19 cellular contexts compared by ENCODE assay signal in the genomic region with DNA sequence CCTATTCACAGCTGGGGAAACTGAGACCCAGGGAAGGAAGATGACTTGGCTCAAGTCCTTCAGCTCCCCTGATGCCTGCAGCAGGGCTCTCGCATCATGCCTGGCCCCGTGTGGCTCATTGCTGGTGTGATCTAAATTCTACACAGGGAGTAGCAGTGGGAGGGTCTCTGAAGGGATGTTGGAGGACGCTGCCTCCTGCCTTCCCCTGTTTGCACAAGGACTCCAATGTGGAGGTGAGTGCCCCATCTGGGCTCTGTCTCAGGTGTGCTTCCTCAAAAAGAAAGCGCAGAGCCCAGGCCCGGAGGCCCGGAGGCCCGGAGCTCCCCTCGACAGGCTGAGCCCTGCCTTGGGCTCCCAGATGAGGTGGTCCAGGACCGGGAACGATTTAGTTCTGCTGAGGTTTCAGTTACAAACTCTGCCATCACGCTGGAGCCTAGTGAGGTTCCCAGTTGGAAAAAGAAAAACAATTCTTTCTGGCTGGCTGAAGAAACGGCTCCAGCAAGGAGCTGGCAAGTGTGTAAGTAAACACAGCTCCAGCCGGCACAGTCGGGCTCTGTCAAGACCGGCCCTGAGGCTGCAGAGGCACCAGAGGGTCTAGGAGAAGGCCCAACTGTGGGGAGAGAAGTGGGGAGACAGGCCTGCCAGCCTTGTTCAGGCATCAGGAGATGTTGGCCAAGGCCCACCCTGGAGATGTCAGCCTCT. TPM values are rescaled to one million over a fixed set of nuclear protein-coding genes. Genes with fewer than 3 reads are reported as not detected.
DNase-seq lines count a peak whose midpoint lies in the region; ATAC-seq, FAIRE-seq and TF ChIP-seq lines count a peak whose summit lies in the region.
"Had no signal": no experiment of that assay in that cellular context is flagged by ENCODE, and none has a peak within 500 bp of the region (broad histone marks: within the 10 kb centered on the region; RNA-seq: fewer than 3 reads in every experiment).

No MANE protein-coding gene starts in this region.

- no peak overlapping the region for H2AFZ ChIP-seq in K562 (ENCODE audit: low read depth, low read length)

- ATAC-seq in K562 (no peak; the same call in 2 of the 3 replicates), thoracic aorta (ENCODE audit: insufficient number of reproducible peaks, low FRiP score, low read depth) (no peak), HG02678 (IDR thresholded peaks at IDR 0.05; ENCODE audit: unreplicated experiment) (no peak)
- ATAC-seq: activated naive CD8-positive, alpha-beta T cell treated with anti-CD3 and anti-CD28 coated beads, Interleukin-2, amount 50 U/mL, for 24 hours; left ventricle myocardium superior had no signal

- DNase-seq in HL-60 (ENCODE audit: low read depth in 1 of 2, low spot score in 1 of 2) (no peak), K562 (ENCODE audit: extremely low read depth in 1 of 4, low spot score in 3 of 4) (no peak), thoracic aorta (ENCODE audit: low spot score) (no peak), NCI-H146 treated with DMSO at 0.1 percent for 48 hours (lab: John Stamatoyannopoulos, UW; ENCODE audit: unreplicated experiment) (no peak), AG20443 (ENCODE audit: low spot score) (no peak), OCI-M2 (lab: John Stamatoyannopoulos, UW; ENCODE audit: unreplicated experiment) (no peak)
- DNase-seq: activated naive CD8-positive, alpha-beta T cell treated with anti-CD3 and anti-CD28 coated beads, Interleukin-2, amount 50 U/mL, for 24 hours; BE2C; endodermal cell; left ventricle myocardium superior; MG63; NCI-H2081 treated with DMSO at 0.1 percent for 48 hours; NCI-H526; stimulated activated CD4-positive, alpha-beta T cell treated with anti-CD3 and anti-CD28 coated beads, Interleukin-15, amount 100 ng/mL, for 24 hours; WERI-Rb-1 had no signal

- H3K4me1 ChIP-seq in K562 (replicated peaks in 1 of 2; ENCODE audit: control insufficient read depth in 2 of 2, insufficient read depth in 2 of 2, low read length in 2 of 2), result peaks cover 0 to 8% of the 10 kb centered on the region in 2 experiments; a peak in 1 of 5 replicates
- H3K4me1 ChIP-seq in muscle layer of colon (ENCODE audit: insufficient read depth, low read length), result peaks cover 20% of the 10 kb centered on the region
- H3K4me1 ChIP-seq in thoracic aorta (ENCODE audit: control insufficient read depth in 1 of 2, low read depth in 2 of 2), result peaks cover 14 to 37% of the 10 kb centered on the region in 2 donors
- H3K4me1 ChIP-seq: HAP-1 had no signal

- POLR2A ChIA-PET in K562 (lab: Yijun Ruan, JAX), result interaction anchor here (1.0 to 1.7 kb wide), 2 partner anchors 10 to 12 kb away, joined by 3 to 7 read pairs; no protein-coding TSS in a partner anchor

- H3K27me3 ChIP-seq in HL-60 (ENCODE audit: insufficient read depth, poor library complexity, severe bottlenecking) (no peaks in the 10 kb centered on the region), K562 (ENCODE audit: control insufficient read depth in 2 of 2, insufficient read depth in 2 of 2, low read length in 2 of 2) (no peaks in the 10 kb centered on the region), muscle layer of colon (ENCODE audit: control insufficient read depth in 1 of 2, insufficient read depth in 2 of 2, low read length in 2 of 2) (no peaks in the 10 kb centered on the region), thoracic aorta (replicated peaks; ENCODE audit: insufficient read depth) (no peaks in the 10 kb centered on the region)
- H3K27me3 ChIP-seq: BE2C, cardiac muscle cell, MG63 had no signal

- in situ Hi-C loops in K562 (cut with MboI), result loop anchor here (25.0 kb wide), 1 partner anchor 318 kb away; no protein-coding TSS in a partner anchor

- CTCF ChIA-PET in K562 (lab: Yijun Ruan, JAX; ENCODE audit: low intra/inter-chr PET ratio), result no interaction called here

- no peak overlapping the region for H3K4me3 ChIP-seq in HL-60 (replicated peaks; ENCODE audit: insufficient read depth, low read length)
- H3K4me3 ChIP-seq in K562, result no peak overlapping the region
- no peak overlapping the region for H3K4me3 ChIP-seq in muscle layer of colon (ENCODE audit: low read depth in 1 of 2, low read length in 2 of 2)
- peak overlapping the region; percentile 46 for H3K4me3 ChIP-seq in thoracic aorta
- H3K4me3 ChIP-seq: cardiac muscle cell, HAP-1, MG63 had no signal

- TF ChIP-seq RAD21 in K562 (CRISPR knock-in tag; conservative IDR thresholded peaks at IDR 0.05 in 1 of 2, IDR thresholded peaks at IDR 0.05 in 1 of 2), result no peak

- H4K20me1 ChIP-seq in K562 (replicated peaks; ENCODE audit: control insufficient read depth, insufficient read depth, low read length), result peaks cover 3% of the 10 kb centered on the region; the same call in 1 of the 2 replicates

- H3K27ac ChIP-seq in HL-60 (replicated peaks) (peak overlapping the region; percentile 64), K562 (ENCODE audit: extremely low read depth, low read depth, low read length) (no peak overlapping the region), muscle layer of colon (ENCODE audit: low read depth, low read length) (peak overlapping the region; percentile 71), thoracic aorta (peak overlapping the region; percentile 70 to 75)
- H3K27ac ChIP-seq: cardiac muscle cell, WERI-Rb-1 had no signal

- no peak overlapping the region for H3K4me2 ChIP-seq in K562 (ENCODE audit: insufficient read depth, low read length)

- whole genome bisulfite sequencing in K562 (ENCODE audit: insufficient coverage, low coverage, missing lambda C conversion rate), result 85% methylated on average over 13 of the region's 15 CpGs

- BruUV-seq in K562 (replicated peaks; lab: Mats Ljungman, UMichigan), result no TSS peak

- H3K36me3 ChIP-seq in K562 (ENCODE audit: control insufficient read depth, insufficient read depth, low read length), result peaks cover 49% of the 10 kb centered on the region; the same call in 1 of the 3 replicates
- H3K36me3 ChIP-seq in muscle layer of colon (ENCODE audit: insufficient read depth, low read length), result peaks cover 10% of the 10 kb centered on the region
- peaks cover 31% of the 10 kb centered on the region for H3K36me3 ChIP-seq in thoracic aorta

- intact Hi-C loops in K562 (cut with micrococcal nuclease), result no loop called here

- no peak for FAIRE-seq in K562 (lab: Jason Lieb, UNC)

- H3K9ac ChIP-seq in K562 (ENCODE audit: insufficient read depth in 1 of 2, low read depth in 2 of 2, low read length in 2 of 2) (peak overlapping the region in 1 of 2 experiments; percentile 62; a peak in 1 of 4 replicates), muscle layer of colon (ENCODE audit: low read length) (no peak overlapping the region)

- no peaks in the 10 kb centered on the region for H3K9me3 ChIP-seq in K562 (replicated peaks; ENCODE audit: control insufficient read depth, insufficient read depth, low read depth, low read length)
- no peaks in the 10 kb centered on the region for H3K9me3 ChIP-seq in muscle layer of colon (ENCODE audit: low read length)
- H3K9me3 ChIP-seq in thoracic aorta, result no peaks in the 10 kb centered on the region
- H3K9me3 ChIP-seq: BE2C, HAP-1, MG63 had no signal

- H3K9me1 ChIP-seq in K562 (ENCODE audit: control insufficient read depth, insufficient read depth, low read length), result no peaks in the 10 kb centered on the region

- TF ChIP-seq CTCF in HL-60 (IDR thresholded peaks at IDR 0.05; ENCODE audit: insufficient read depth, low read length), result no peak
- TF ChIP-seq CTCF in K562 (IDR thresholded peaks at IDR 0.05 in 2 of 3, conservative IDR thresholded peaks at IDR 0.05 in 1 of 3; ENCODE audit: insufficient read depth in 2 of 3, low read depth in 1 of 3, low read length in 3 of 3), result no peak
- TF ChIP-seq CTCF in thoracic aorta (IDR thresholded peaks at IDR 0.05), result no peak

- TF ChIP-seq EP300 in K562 (IDR thresholded peaks at IDR 0.05; ENCODE audit: low read length), result no peak

- no peaks in the 10 kb centered on the region for H3K79me2 ChIP-seq in K562 (ENCODE audit: control insufficient read depth, insufficient read depth, low read length)

- TF ChIP-seq POLR2A in K562 (conservative IDR thresholded peaks at IDR 0.05), result no peak

TF ChIP-seq in K562, 482 proteins besides CTCF, POLR2A, EP300 and RAD21 (continues in another document):
- 0 out of 2 replicates have a peak, but pooled peaks have one; percentile 15 for TF ChIP-seq POLR2AphosphoS5 (IDR thresholded peaks at IDR 0.05; ENCODE audit: control insufficient read depth, insufficient read depth, low read depth, low read length)

RNA-seq across cellular contexts. Expression of a gene that starts 49.8 kb away (rescaled TPM):
- total RNA-seq in K562 (2011; cell fraction: chromatin; rRNA removed; ENCODE audit: low replicate concordance), result 165 and 174 TPM in 2 replicates
- total RNA-seq in K562 (2011; cell fraction: nucleolus; rRNA removed), result 86.5 and 93.6 TPM in 2 replicates
- total RNA-seq in K562 (2011; cell fraction: nucleoplasm; rRNA removed), result 106 and 112 TPM in 2 replicates
- total RNA-seq in K562 (2014; rRNA removed), result 59.5 and 68.0 TPM in 2 replicates
- total RNA-seq in K562 (2014; rRNA removed; fragmentation: Illumina TruSeq; extraction: Trizol), result 69.0 and 71.1 TPM in 2 replicates
- 91.3 and 92.9 TPM in 2 replicates for total RNA-seq in K562 (2015; rRNA removed; fragmentation: Illumina TruSeq; extraction: Trizol)
- total RNA-seq in K562 (2021), result 125 and 127 TPM in 2 replicates
- 86.3 and 96.5 TPM in 2 replicates for polyA plus RNA-seq in K562 (2011; rRNA removed)
- 79.8 and 93.3 TPM in 2 replicates for polyA plus RNA-seq in K562 (2011; cell fraction: cytosol; rRNA removed)
- 120 and 143 TPM in 2 replicates for polyA plus RNA-seq in K562 (2011; cell fraction: nucleus; rRNA removed)
- 54.7 and 77.0 TPM in 2 replicates for polyA plus RNA-seq in K562 (2012)
- 91.3 and 98.2 TPM in 2 replicates for polyA plus RNA-seq in K562 (2014; fragmentation: Illumina TruSeq; extraction: Trizol)
- polyA plus RNA-seq in K562 (2014; fragmentation: Nextera tagmentation; extraction: Ambion mirVana), result 100 to 1,000 TPM in 1 of 2 experiments, 10 to 100 TPM in 1; 55.4 to 122 TPM
- 62.4 and 73.4 TPM in 2 replicates for polyA plus RNA-seq in K562 (2014; rRNA removed)
- polyA minus RNA-seq in K562 (2011; rRNA and poly(A)+ RNA removed), result 131 and 145 TPM in 2 replicates
- polyA minus RNA-seq in K562 (2011; cell fraction: cytosol; rRNA and poly(A)+ RNA removed), result 100 and 108 TPM in 2 replicates
- polyA minus RNA-seq in K562 (2011; cell fraction: nucleus; rRNA and poly(A)+ RNA removed), result 60.0 and 82.5 TPM in 2 replicates
- total RNA-seq in thoracic aorta, result 10 to 100 TPM; 14.1 to 39.9 TPM
